In genomic region chr10:19945275-19945674, GRCh38 we compare ENCODE assay signal across 16 cellular contexts.
DNase-seq lines count a peak whose midpoint lies in the region; ATAC-seq, FAIRE-seq and TF ChIP-seq lines count a peak whose summit lies in the region.
"Had no signal": no experiment of that assay in that cellular context is flagged by ENCODE, and none has a peak within 500 bp of the region (broad histone marks: within the 10 kb centered on the region; RNA-seq: fewer than 3 reads in every experiment).

No MANE protein-coding gene starts in this region.

- ATAC-seq in right lobe of liver (peak; percentile 59 to 84 (median 62)), HepG2 (no peak), gastroesophageal sphincter (peak; percentile 64), aorta (ENCODE audit: low FRiP score) (peak; percentile 74), HG03039 (IDR thresholded peaks at IDR 0.05; ENCODE audit: unreplicated experiment) (no peak)
- no peak for ATAC-seq in activated CD4-positive, alpha-beta T cell treated with anti-CD3 and anti-CD28 coated beads for 36 hours
- ATAC-seq: A549, body of pancreas had no signal

- H3K27me3 ChIP-seq in right lobe of liver, result no peaks in the 10 kb centered on the region
- H3K27me3 ChIP-seq in HepG2 (ENCODE audit: control insufficient read depth in 1 of 2, insufficient read depth in 2 of 2, low read length in 2 of 2), result no peaks in the 10 kb centered on the region
- H3K27me3 ChIP-seq in gastroesophageal sphincter, result no peaks in the 10 kb centered on the region
- no peaks in the 10 kb centered on the region for H3K27me3 ChIP-seq in aorta (ENCODE audit: control insufficient read depth in 1 of 2, insufficient read depth in 2 of 2, low read length in 1 of 2)
- H3K27me3 ChIP-seq: body of pancreas, SJCRH30 had no signal

- H3K27ac ChIP-seq in right lobe of liver, result no peak overlapping the region
- no peak overlapping the region for H3K27ac ChIP-seq in HepG2 (ENCODE audit: extremely low read length, insufficient read depth, low read length)
- H3K27ac ChIP-seq in gastroesophageal sphincter, result peak overlapping the region; percentile 50 to 60 (median 54)
- peak overlapping the region; percentile 36 to 86 for H3K27ac ChIP-seq in aorta (ENCODE audit: low read depth in 1 of 2, low read length in 2 of 2)
- H3K27ac ChIP-seq: A549, body of pancreas, SJCRH30 had no signal

- BruUV-seq in HepG2 (replicated peaks; lab: Mats Ljungman, UMichigan), result no TSS peak

- no peak overlapping the region for H3K4me2 ChIP-seq in HepG2 (ENCODE audit: low read depth, low read length)
- H3K4me2 ChIP-seq: A549 had no signal

- H3K4me1 ChIP-seq in right lobe of liver (no peaks in the 10 kb centered on the region), HepG2 (ENCODE audit: insufficient read depth, low read length) (no peaks in the 10 kb centered on the region), gastroesophageal sphincter (peaks cover 6 to 42% (median 20%) of the 10 kb centered on the region in 3 donors), aorta (ENCODE audit: control insufficient read depth in 1 of 2, insufficient read depth in 2 of 2, low read length in 2 of 2) (peaks cover 8 to 13% of the 10 kb centered on the region in 2 donors)
- H3K4me1 ChIP-seq: A549, body of pancreas, SJCRH30 had no signal

- no peaks in the 10 kb centered on the region for H3K27me3 Mint-ChIP-seq in activated CD4-positive, alpha-beta T cell treated with anti-CD3 and anti-CD28 coated beads for 36 hours

- CTCF ChIA-PET in HepG2 (lab: Yijun Ruan, JAX; ENCODE audit: low intra/inter-chr PET ratio, low total read pairs), result no interaction called here
- CTCF ChIA-PET in activated CD4-positive, alpha-beta T cell treated with anti-CD3 and anti-CD28 coated beads for 36 hours (lab: Charles Lee), result no interaction called here

- H3K9me3 ChIP-seq in right lobe of liver (no peaks in the 10 kb centered on the region), HepG2 (ENCODE audit: low read length) (no peaks in the 10 kb centered on the region), gastroesophageal sphincter (no peaks in the 10 kb centered on the region), aorta (ENCODE audit: control insufficient read depth, low read length) (no peaks in the 10 kb centered on the region)
- H3K9me3 ChIP-seq: A549, body of pancreas, SJCRH30 had no signal

- H3K4me1 Mint-ChIP-seq in activated CD4-positive, alpha-beta T cell treated with anti-CD3 and anti-CD28 coated beads for 36 hours, result no peaks in the 10 kb centered on the region

- in situ Hi-C loops in HepG2 (cut with HindIII; ENCODE audit: extremely low pct_ligation_motif_present, low pct_unique_long_range_greater_than_20kb), result no loop called here

- H3K36me3 Mint-ChIP-seq in activated CD4-positive, alpha-beta T cell treated with anti-CD3 and anti-CD28 coated beads for 36 hours (ENCODE audit: low read depth), result no peaks in the 10 kb centered on the region

- POLR2A ChIA-PET in HepG2 (lab: Yijun Ruan, JAX), result no interaction called here
- POLR2A ChIA-PET in activated CD4-positive, alpha-beta T cell treated with anti-CD3 and anti-CD28 coated beads for 36 hours (lab: Charles Lee), result no interaction called here

- TF ChIP-seq CTCF in right lobe of liver (IDR thresholded peaks at IDR 0.05) (no peak), HepG2 (CRISPR knock-in tag; IDR thresholded peaks at IDR 0.05) (no peak), gastroesophageal sphincter (IDR thresholded peaks at IDR 0.05) (no peak)

- H3K9ac ChIP-seq in HepG2 (ENCODE audit: insufficient read depth, low read depth, low read length), result no peak overlapping the region

- H3K4me3 ChIP-seq in right lobe of liver, result no peak overlapping the region
- H3K4me3 ChIP-seq in HepG2 (replicated peaks in 1 of 3; ENCODE audit: insufficient read depth in 1 of 3, low read depth in 2 of 3, low read length in 3 of 3), result no peak overlapping the region
- no peak overlapping the region for H3K4me3 ChIP-seq in gastroesophageal sphincter
- H3K4me3 ChIP-seq in aorta (ENCODE audit: low read length in 2 of 2), result no peak overlapping the region
- H3K4me3 ChIP-seq: A549, body of pancreas, SJCRH30 had no signal

- no peak overlapping the region for H3K27ac Mint-ChIP-seq in activated CD4-positive, alpha-beta T cell treated with anti-CD3 and anti-CD28 coated beads for 36 hours

- no peak overlapping the region for H2AFZ ChIP-seq in HepG2 (ENCODE audit: low read length)

- peaks cover 2% of the 10 kb centered on the region for H3K9me3 Mint-ChIP-seq in activated CD4-positive, alpha-beta T cell treated with anti-CD3 and anti-CD28 coated beads for 36 hours (ENCODE audit: low read depth)

- TF ChIP-seq EP300 in HepG2 (IDR thresholded peaks at IDR 0.05; ENCODE audit: low read depth in 2 of 2, low read length in 2 of 2) (no peak), HepG2 (CRISPR knock-in tag; IDR thresholded peaks at IDR 0.05; ENCODE audit: borderline replicate concordance) (no peak), gastroesophageal sphincter (IDR thresholded peaks at IDR 0.05) (no peak)

- no peak for TF ChIP-seq POLR2A in right lobe of liver (IDR thresholded peaks at IDR 0.05)
- TF ChIP-seq POLR2A in HepG2 (IDR thresholded peaks at IDR 0.05; ENCODE audit: insufficient read depth in 1 of 2, low read depth in 2 of 2, low read length in 2 of 2), result no peak
- TF ChIP-seq POLR2A in gastroesophageal sphincter (IDR thresholded peaks at IDR 0.05), result no peak

- H3K79me2 ChIP-seq in HepG2 (ENCODE audit: insufficient read depth, low read length), result no peaks in the 10 kb centered on the region

- DNase-seq in right lobe of liver (no peak), HepG2 (ENCODE audit: low spot score) (no peak), pons (ENCODE audit: low spot score) (peak; percentile 71), aorta (no peak)
- no peak for DNase-seq in stimulated activated CD4-positive, alpha-beta T cell treated with anti-CD3 and anti-CD28 coated beads, Interleukin-2, amount 100 ng/mL, for 24 hours
- DNase-seq in activated CD4-positive, alpha-beta T cell treated with anti-CD3 and anti-CD28 coated beads for 36 hours, result no peak
- DNase-seq: activated gamma-delta T cell; MV-4-11; SJCRH30; stimulated activated CD4-positive, alpha-beta T cell treated with anti-CD3 and anti-CD28 coated beads, Interleukin-1b, Interleukin-23, amount 100 ng/mL, for 48 hours had no signal

- 14% methylated on average over 1 of the region's 2 CpGs for WGBS in right lobe of liver (ENCODE audit: insufficient coverage, low coverage, low lambda C conversion rate, missing lambda C conversion rate)
- 29% methylated on average over 2 of the region's 2 CpGs for WGBS in HepG2 (ENCODE audit: low lambda C conversion rate)
- 0% methylated on average over 1 of the region's 2 CpGs for WGBS in gastroesophageal sphincter (ENCODE audit: low coverage in 1 of 2), 2 donors
- WGBS in aorta, 2 donors, result 5 to 6% methylated on average over 2 of the region's 2 CpGs

- FAIRE-seq in HepG2 (lab: Jason Lieb, UNC), result no peak
- FAIRE-seq: A549, frontal cortex, GM19239 had no signal

- H3K4me3 Mint-ChIP-seq in activated CD4-positive, alpha-beta T cell treated with anti-CD3 and anti-CD28 coated beads for 36 hours, result no peak overlapping the region

- TF ChIP-seq RAD21 in HepG2 (CRISPR knock-in tag; IDR thresholded peaks at IDR 0.05), result no peak

- intact Hi-C loops in right lobe of liver (cut with DNase I) (no loop called here), HepG2 (cut with micrococcal nuclease; ENCODE audit: unreplicated experiment) (no loop called here), aorta (cut with DNase I) (no loop called here)
- intact Hi-C loops in activated CD4-positive, alpha-beta T cell treated with anti-CD3 and anti-CD28 coated beads for 36 hours (cut with DNase I, micrococcal nuclease), result no loop called here

- no peaks in the 10 kb centered on the region for H4K20me1 ChIP-seq in HepG2 (ENCODE audit: insufficient read depth, low read length)

- H3K36me3 ChIP-seq in right lobe of liver (no peaks in the 10 kb centered on the region), HepG2 (replicated peaks in 1 of 2; ENCODE audit: control insufficient read depth in 1 of 2, insufficient read depth in 2 of 2, low read length in 2 of 2) (no peaks in the 10 kb centered on the region), gastroesophageal sphincter (no peaks in the 10 kb centered on the region), aorta (ENCODE audit: control insufficient read depth in 1 of 2, insufficient read depth in 2 of 2, low read length in 1 of 2) (no peaks in the 10 kb centered on the region)
- H3K36me3 ChIP-seq: SJCRH30 had no signal

TF ChIP-seq in HepG2, 621 proteins besides CTCF, POLR2A, EP300 and RAD21 (continues in another document):
- no peak for TF ChIP-seq HNRNPK (IDR thresholded peaks at IDR 0.05; ENCODE audit: low read depth, low read length, poor library complexity, severe bottlenecking)
- TF ChIP-seq ZKSCAN8 (CRISPR knock-in tag; IDR thresholded peaks at IDR 0.05; ENCODE audit: borderline replicate concordance), result no peak
- no peak for TF ChIP-seq ZNF724P (CRISPR knock-in tag; IDR thresholded peaks at IDR 0.05; ENCODE audit: borderline replicate concordance)
- TF ChIP-seq PHF8 (CRISPR knock-in tag; IDR thresholded peaks at IDR 0.05), result no peak
- no peak for TF ChIP-seq ZMYM2 (CRISPR knock-in tag; IDR thresholded peaks at IDR 0.05)

Comparison
In these comparisons a context has a peak if more than half of its experiments do, and no peak if none do; other contexts are left out.
1. ATAC-seq: peak in right lobe of liver (4 of 4), gastroesophageal sphincter (single experiment) and aorta (single experiment); none in HepG2 (single experiment), HG03039 (single experiment) and activated CD4-positive, alpha-beta T cell treated with anti-CD3 and anti-CD28 coated beads for 36 hours (single experiment).
2. H3K27ac ChIP-seq: peak in gastroesophageal sphincter (4 of 4) and aorta (2 of 2); none in right lobe of liver (0 of 3) and HepG2 (single experiment).